Comparison of ENCODE assay signal across 8 cellular contexts in the genomic region with DNA sequence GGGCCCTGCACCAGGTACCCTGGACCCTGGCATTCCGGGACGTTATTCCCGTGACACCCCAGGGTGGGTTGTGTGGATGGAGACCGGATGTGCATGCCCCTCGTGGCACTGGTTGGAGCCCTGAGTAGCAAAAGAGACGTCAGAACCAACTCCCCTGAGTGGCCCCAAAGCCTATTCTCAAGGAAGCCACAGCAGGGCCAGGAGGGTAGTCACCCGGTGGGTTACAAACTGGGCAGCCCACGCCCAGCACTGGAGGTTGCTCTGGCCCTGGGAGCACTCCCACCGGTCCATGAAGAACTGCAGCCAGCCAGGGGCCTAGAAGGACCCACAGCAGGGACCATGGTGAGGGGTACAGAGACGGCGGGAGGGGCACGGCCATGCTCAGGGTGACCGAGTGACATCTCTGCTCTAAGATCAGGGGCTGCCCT. TPM values are rescaled to one million over a fixed set of nuclear protein-coding genes. Genes with fewer than 3 reads are reported as not detected.
DNase-seq lines count a peak whose midpoint lies in the region; ATAC-seq lines count a peak whose summit lies in the region.

No MANE protein-coding gene starts in this region.

- H3K4me1 ChIP-seq in iPS-15b (ENCODE audit: control insufficient read depth, insufficient read depth, low read length) (peaks cover 7% of the 10 kb centered on the region), stomach smooth muscle (ENCODE audit: control insufficient read depth, insufficient read depth, low read length) (peaks cover 51% of the 10 kb centered on the region)

- DNase-seq in activated CD4-positive, alpha-beta T cell treated with anti-CD3 and anti-CD28 coated beads, Interleukin-2, amount 10 ng/mL, durations not matched to agents 7 days and 5 days: peak; percentile 44
- DNase-seq in activated CD4-positive, alpha-beta T cell treated with anti-CD3 and anti-CD28 coated beads, Interleukin-2, amount 50 U/mL, for 4 hours: no peak
- DNase-seq in activated CD4-positive, alpha-beta memory T cell treated with anti-CD3 and anti-CD28 coated beads, Interleukin-2, amount 10 ng/mL, durations not matched to agents 7 days and 5 days: peak; percentile 59
- DNase-seq in iPS-NIHi7 (ENCODE audit: extremely low spot score): no peak

- no peaks in the 10 kb centered on the region for H3K27me3 Mint-ChIP-seq in activated CD4-positive, alpha-beta T cell treated with anti-CD3 and anti-CD28 coated beads, Interleukin-2, amount 10 ng/mL, durations not matched to agents 7 days and 5 days
- H3K27me3 Mint-ChIP-seq in activated CD4-positive, alpha-beta memory T cell treated with anti-CD3 and anti-CD28 coated beads, Interleukin-2, amount 10 ng/mL, durations not matched to agents 7 days and 5 days: no peaks in the 10 kb centered on the region

- CTCF ChIA-PET in activated CD4-positive, alpha-beta T cell treated with anti-CD3 and anti-CD28 coated beads, Interleukin-2, amount 10 ng/mL, durations not matched to agents 7 days and 5 days (lab: Charles Lee): interaction anchor here (1.4 kb wide), 1 partner anchor 29 kb away, joined by 4 read pairs; the partner anchor contains the start of gene ABHD17A
- CTCF ChIA-PET in activated CD4-positive, alpha-beta memory T cell treated with anti-CD3 and anti-CD28 coated beads, Interleukin-2, amount 10 ng/mL, durations not matched to agents 7 days and 5 days (lab: Charles Lee): interaction anchor here (0.6 to 1.4 kb wide), 4 partner anchors 9 to 30 kb away, joined by 3 to 4 read pairs (median 3); no protein-coding TSS in a partner anchor

- H3K27me3 ChIP-seq in iPS-15b (ENCODE audit: control insufficient read depth, insufficient read depth, low read length) (peaks cover under 1% of the 10 kb centered on the region), stomach smooth muscle (ENCODE audit: control insufficient read depth in 1 of 2, insufficient read depth in 2 of 2, low read length in 2 of 2) (peaks cover 12 to 34% of the 10 kb centered on the region in 2 donors)

- no peaks in the 10 kb centered on the region for H3K9me3 Mint-ChIP-seq in activated CD4-positive, alpha-beta T cell treated with anti-CD3 and anti-CD28 coated beads, Interleukin-2, amount 10 ng/mL, durations not matched to agents 7 days and 5 days
- no peaks in the 10 kb centered on the region for H3K9me3 Mint-ChIP-seq in activated CD4-positive, alpha-beta memory T cell treated with anti-CD3 and anti-CD28 coated beads, Interleukin-2, amount 10 ng/mL, durations not matched to agents 7 days and 5 days

- POLR2A ChIA-PET in activated CD4-positive, alpha-beta T cell treated with anti-CD3 and anti-CD28 coated beads, Interleukin-2, amount 10 ng/mL, durations not matched to agents 7 days and 5 days (lab: Charles Lee): no interaction called here
- POLR2A ChIA-PET in activated CD4-positive, alpha-beta memory T cell treated with anti-CD3 and anti-CD28 coated beads, Interleukin-2, amount 10 ng/mL, durations not matched to agents 7 days and 5 days (lab: Charles Lee): interaction anchor here (0.7 to 2.8 kb wide), 14 partner anchors 9 to 446 kb away, joined by 3 to 10 read pairs (median 5); partner anchors contain the start of genes ADAT3 and SCAMP4

- H3K9me3 ChIP-seq in iPS-15b (ENCODE audit: control insufficient read depth, insufficient read depth, low read length): no peaks in the 10 kb centered on the region
- H3K9me3 ChIP-seq in stomach smooth muscle (ENCODE audit: control insufficient read depth in 2 of 2, low read length in 2 of 2): no peaks in the 10 kb centered on the region

- H3K27ac ChIP-seq in stomach smooth muscle (ENCODE audit: low read length): peak overlapping the region; percentile 53

- H3K4me1 Mint-ChIP-seq in activated CD4-positive, alpha-beta T cell treated with anti-CD3 and anti-CD28 coated beads, Interleukin-2, amount 10 ng/mL, durations not matched to agents 7 days and 5 days: peaks cover 65% of the 10 kb centered on the region
- peaks cover 58% of the 10 kb centered on the region for H3K4me1 Mint-ChIP-seq in activated CD4-positive, alpha-beta memory T cell treated with anti-CD3 and anti-CD28 coated beads, Interleukin-2, amount 10 ng/mL, durations not matched to agents 7 days and 5 days

- peak overlapping the region; percentile 79 for H3K4me3 Mint-ChIP-seq in activated CD4-positive, alpha-beta T cell treated with anti-CD3 and anti-CD28 coated beads, Interleukin-2, amount 10 ng/mL, durations not matched to agents 7 days and 5 days
- peak overlapping the region; percentile 80 for H3K4me3 Mint-ChIP-seq in activated CD4-positive, alpha-beta memory T cell treated with anti-CD3 and anti-CD28 coated beads, Interleukin-2, amount 10 ng/mL, durations not matched to agents 7 days and 5 days

- H3K27ac Mint-ChIP-seq in activated CD4-positive, alpha-beta T cell treated with anti-CD3 and anti-CD28 coated beads, Interleukin-2, amount 10 ng/mL, durations not matched to agents 7 days and 5 days: peak overlapping the region; percentile 96
- peak overlapping the region; percentile 96 for H3K27ac Mint-ChIP-seq in activated CD4-positive, alpha-beta memory T cell treated with anti-CD3 and anti-CD28 coated beads, Interleukin-2, amount 10 ng/mL, durations not matched to agents 7 days and 5 days

- peaks cover 3% of the 10 kb centered on the region for H3K36me3 ChIP-seq in iPS-15b (ENCODE audit: control insufficient read depth, insufficient read depth, low read length)
- no peaks in the 10 kb centered on the region for H3K36me3 ChIP-seq in stomach smooth muscle (ENCODE audit: control insufficient read depth in 2 of 2, insufficient read depth in 2 of 2, low read length in 2 of 2)

- peaks cover 7% of the 10 kb centered on the region for H3K36me3 Mint-ChIP-seq in activated CD4-positive, alpha-beta T cell treated with anti-CD3 and anti-CD28 coated beads, Interleukin-2, amount 10 ng/mL, durations not matched to agents 7 days and 5 days (ENCODE audit: low read depth)
- peaks cover 4% of the 10 kb centered on the region for H3K36me3 Mint-ChIP-seq in activated CD4-positive, alpha-beta memory T cell treated with anti-CD3 and anti-CD28 coated beads, Interleukin-2, amount 10 ng/mL, durations not matched to agents 7 days and 5 days (ENCODE audit: low read depth)

- H3K9ac ChIP-seq in iPS-15b (ENCODE audit: low read depth, low read length) (no peak overlapping the region), stomach smooth muscle (ENCODE audit: low read length in 2 of 2) (peak overlapping the region; percentile 41 to 51)

- H3K4me3 ChIP-seq in iPS-15b (ENCODE audit: low read depth, low read length) (peak overlapping the region; percentile 45), stomach smooth muscle (ENCODE audit: low read length in 2 of 2) (peak overlapping the region; percentile 31 to 55)

- no peak for ATAC-seq in HG02678 (IDR thresholded peaks at IDR 0.05; ENCODE audit: unreplicated experiment)
- ATAC-seq in HG02759 (IDR thresholded peaks at IDR 0.05; ENCODE audit: unreplicated experiment): no peak

RNA-seq across cellular contexts. Expression of gene KLF16, which starts 7.5 kb away (rescaled TPM):
- 10 to 100 TPM; 24.0 to 25.5 TPM for total RNA-seq in activated CD4-positive, alpha-beta T cell treated with anti-CD3 and anti-CD28 coated beads, Interleukin-2, amount 10 ng/mL, durations not matched to agents 7 days and 5 days
- 10 to 100 TPM; 24.6 to 25.7 TPM for total RNA-seq in activated CD4-positive, alpha-beta memory T cell treated with anti-CD3 and anti-CD28 coated beads, Interleukin-2, amount 10 ng/mL, durations not matched to agents 7 days and 5 days

RNA-seq across cellular contexts. Expression of gene REXO1, which starts 7.6 kb away (rescaled TPM):
- total RNA-seq in activated CD4-positive, alpha-beta T cell treated with anti-CD3 and anti-CD28 coated beads, Interleukin-2, amount 10 ng/mL, durations not matched to agents 7 days and 5 days: 10 to 100 TPM; 44.2 to 54.7 TPM
- total RNA-seq in activated CD4-positive, alpha-beta memory T cell treated with anti-CD3 and anti-CD28 coated beads, Interleukin-2, amount 10 ng/mL, durations not matched to agents 7 days and 5 days: 10 to 100 TPM; 46.5 to 47.5 TPM

RNA-seq across cellular contexts. Expression of gene ABHD17A, which starts 29.5 kb away (rescaled TPM):
- total RNA-seq in activated CD4-positive, alpha-beta T cell treated with anti-CD3 and anti-CD28 coated beads, Interleukin-2, amount 10 ng/mL, durations not matched to agents 7 days and 5 days: 100 to 1,000 TPM; 180 TPM
- 100 to 1,000 TPM; 255 to 259 TPM for total RNA-seq in activated CD4-positive, alpha-beta memory T cell treated with anti-CD3 and anti-CD28 coated beads, Interleukin-2, amount 10 ng/mL, durations not matched to agents 7 days and 5 days

RNA-seq across cellular contexts. Expression of gene ATP8B3, which starts 43.8 kb away (rescaled TPM):
- total RNA-seq in activated CD4-positive, alpha-beta T cell treated with anti-CD3 and anti-CD28 coated beads, Interleukin-2, amount 10 ng/mL, durations not matched to agents 7 days and 5 days: 10 to 100 TPM; 22.2 to 28.8 TPM
- 10 to 100 TPM; 22.5 to 23.3 TPM for total RNA-seq in activated CD4-positive, alpha-beta memory T cell treated with anti-CD3 and anti-CD28 coated beads, Interleukin-2, amount 10 ng/mL, durations not matched to agents 7 days and 5 days

RNA-seq across cellular contexts. Expression of gene ADAT3, which starts 49.4 kb away (rescaled TPM):
- 10 to 100 TPM; 10.6 to 13.3 TPM for total RNA-seq in activated CD4-positive, alpha-beta T cell treated with anti-CD3 and anti-CD28 coated beads, Interleukin-2, amount 10 ng/mL, durations not matched to agents 7 days and 5 days
- total RNA-seq in activated CD4-positive, alpha-beta memory T cell treated with anti-CD3 and anti-CD28 coated beads, Interleukin-2, amount 10 ng/mL, durations not matched to agents 7 days and 5 days: 10 to 100 TPM; 13.3 to 15.5 TPM

Comparison
In these comparisons a context has a peak if more than half of its experiments do, and no peak if none do; other contexts are left out.
1. DNase-seq: peak in activated CD4-positive, alpha-beta T cell treated with anti-CD3 and anti-CD28 coated beads, Interleukin-2, amount 10 ng/mL, durations not matched to agents 7 days and 5 days (single experiment) and activated CD4-positive, alpha-beta memory T cell treated with anti-CD3 and anti-CD28 coated beads, Interleukin-2, amount 10 ng/mL, durations not matched to agents 7 days and 5 days (single experiment); none in activated CD4-positive, alpha-beta T cell treated with anti-CD3 and anti-CD28 coated beads, Interleukin-2, amount 50 U/mL, for 4 hours (0 of 2) and iPS-NIHi7 (single experiment).